8 cellular contexts compared by ENCODE assay signal in the genomic region with DNA sequence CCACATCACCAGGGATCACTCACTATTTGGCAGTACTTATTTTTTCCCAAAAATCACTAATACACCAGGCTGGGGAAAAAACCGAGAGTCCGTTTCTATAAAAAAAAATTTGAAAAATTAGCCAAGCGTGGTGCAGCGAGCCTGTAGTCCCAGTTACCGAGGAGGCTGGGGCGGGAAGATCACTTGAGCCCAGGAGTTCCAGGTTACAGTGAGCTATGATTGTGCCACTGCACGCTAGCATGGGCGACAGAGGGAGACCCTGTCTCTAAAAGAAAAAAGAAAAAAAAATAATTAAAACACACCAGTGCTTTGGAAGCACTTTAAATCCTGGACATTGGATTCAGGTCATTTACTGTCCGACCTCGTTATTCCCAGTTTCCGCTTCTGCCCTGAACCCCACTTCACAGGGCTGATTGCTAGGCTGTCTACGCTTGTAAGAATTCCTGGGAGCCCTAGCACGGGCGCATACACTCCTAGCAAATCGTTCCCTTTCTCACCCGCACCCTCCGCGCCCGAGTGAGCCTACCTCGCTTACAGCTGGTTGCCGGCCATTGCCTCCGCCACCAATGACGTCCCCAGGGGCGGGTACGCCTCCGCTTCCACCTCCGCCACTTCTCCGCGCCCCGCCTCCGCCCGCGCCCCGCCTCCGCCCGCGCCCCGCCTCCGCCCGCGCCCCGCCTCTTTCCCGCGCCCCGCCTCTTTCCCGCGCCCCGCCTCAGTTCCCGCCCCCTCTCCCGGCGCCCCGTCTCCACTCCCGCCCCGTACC. TPM values are rescaled to one million over a fixed set of nuclear protein-coding genes. Genes with fewer than 3 reads are reported as not detected.
DNase-seq lines count a peak whose midpoint lies in the region; ATAC-seq and TF ChIP-seq lines count a peak whose summit lies in the region.

TPMT (minus strand) TSS at position 571 of the 766 bp plus-strand sequence. CDS start 5,950 bp downstream, outside the sequence.

- peak within 1 kb of the TSS; percentile 84 for H3K4me2 ChIP-seq in neuronal stem cell (ENCODE audit: insufficient read depth, low read length, poor library complexity, severe bottlenecking)

- CTCF ChIA-PET in activated CD4-positive, alpha-beta T cell treated with anti-CD3 and anti-CD28 coated beads for 36 hours (lab: Charles Lee), result no interaction called here

- ATAC-seq in activated CD4-positive, alpha-beta T cell treated with anti-CD3 and anti-CD28 coated beads for 36 hours, result peak; percentile 45
- ATAC-seq in HG02642 (IDR thresholded peaks at IDR 0.05; ENCODE audit: poor library complexity, unreplicated experiment), result peak; percentile 69

- H3K79me1 ChIP-seq in neuronal stem cell (ENCODE audit: low read depth, low read length), result no peaks in the 10 kb centered on the region

- H3K18ac ChIP-seq in neuronal stem cell (ENCODE audit: low read length), result peak within 1 kb of the TSS; percentile 99

- H2AFZ ChIP-seq in neuronal stem cell (ENCODE audit: low read length), result peak within 1 kb of the TSS; percentile 100

- peak within 1 kb of the TSS; percentile 95 for H3K9ac ChIP-seq in neuronal stem cell (ENCODE audit: low read depth, low read length, poor library complexity)

- no CpG with 5 or more reads among the region's 54 CpGs for WGBS in neuronal stem cell (ENCODE audit: extremely low coverage in 2 of 2, insufficient read length in 2 of 2, insufficient replicate concordance in 1 of 2), 2 donors

- H2BK15ac ChIP-seq in neuronal stem cell (ENCODE audit: low read length), result no peak within 1 kb of the TSS

- intact Hi-C loops in activated CD4-positive, alpha-beta T cell treated with anti-CD3 and anti-CD28 coated beads for 36 hours (cut with DNase I, micrococcal nuclease), result loop anchor here (1.0 to 5.0 kb wide), 7 partner anchors 32 to 554 kb away; partner anchors contain the start of genes DEK (in 2 of the 2), NUP153 (in 2 of the 2), FAM8A1 (in 1 of the 2) and NHLRC1 (in 1 of the 2)

- POLR2A ChIA-PET in activated CD4-positive, alpha-beta T cell treated with anti-CD3 and anti-CD28 coated beads for 36 hours (lab: Charles Lee), result interaction anchor here (0.6 kb wide), 2 partner anchors 22 to 454 kb away, joined by 3 read pairs; no protein-coding TSS in a partner anchor

- peak; percentile 32 for DNase-seq in activated CD4-positive, alpha-beta T cell treated with anti-CD3 and anti-CD28 coated beads for 36 hours
- DNase-seq in activated CD4-positive, alpha-beta T cell treated with anti-CD3 and anti-CD28 coated beads for 1 hour, result no peak
- peak; percentile 93 for DNase-seq in NCI-H1092 (lab: John Stamatoyannopoulos, UW)
- DNase-seq in fibroblast of pulmonary artery (ENCODE audit: low read depth), result no peak
- no peak for DNase-seq in neuronal stem cell (ENCODE audit: low spot score)
- DNase-seq in GM20000 (ENCODE audit: low spot score), result no peak

- no peak within 1 kb of the TSS for H3K14ac ChIP-seq in neuronal stem cell (ENCODE audit: low read length)

- no peaks in the 10 kb centered on the region for H3K9me3 ChIP-seq in neuronal stem cell (replicated peaks in 1 of 2; ENCODE audit: control insufficient read depth in 2 of 2, insufficient read depth in 1 of 2, low read depth in 1 of 2, low read length in 2 of 2)

- H2BK5ac ChIP-seq in neuronal stem cell (ENCODE audit: low read length), result no peak within 1 kb of the TSS

- no peaks in the 10 kb centered on the region for H3K9me3 Mint-ChIP-seq in activated CD4-positive, alpha-beta T cell treated with anti-CD3 and anti-CD28 coated beads for 36 hours (ENCODE audit: low read depth)

- no peak within 1 kb of the TSS for H3K4ac ChIP-seq in neuronal stem cell (ENCODE audit: low read length)

- H3K27me3 Mint-ChIP-seq in activated CD4-positive, alpha-beta T cell treated with anti-CD3 and anti-CD28 coated beads for 36 hours, result no peaks in the 10 kb centered on the region

- H2BK120ac ChIP-seq in neuronal stem cell (ENCODE audit: low read depth, low read length), result no peak within 1 kb of the TSS

- H3K27ac ChIP-seq in neuronal stem cell (replicated peaks; ENCODE audit: low read length), result peak within 1 kb of the TSS; percentile 78

- peak within 1 kb of the TSS; percentile 91 for H3K23ac ChIP-seq in neuronal stem cell (ENCODE audit: low read depth, low read length, poor library complexity)

- no peak within 1 kb of the TSS for H2AK5ac ChIP-seq in neuronal stem cell (ENCODE audit: low read depth, low read length)

- H4K91ac ChIP-seq in neuronal stem cell (ENCODE audit: low read depth, low read length, poor library complexity), result no peak within 1 kb of the TSS

- H3K4me3 Mint-ChIP-seq in activated CD4-positive, alpha-beta T cell treated with anti-CD3 and anti-CD28 coated beads for 36 hours, result peak within 1 kb of the TSS; percentile 93

- peaks cover 4 to 5% of the 10 kb centered on the region in 2 donors for H3K4me1 ChIP-seq in neuronal stem cell (ENCODE audit: control insufficient read depth in 2 of 2, insufficient read depth in 1 of 2, low read depth in 1 of 2, low read length in 2 of 2)

- H3K4me3 ChIP-seq in WI38 (ENCODE audit: low read depth, low read length), result peak within 1 kb of the TSS; percentile 95
- H3K4me3 ChIP-seq in fibroblast of pulmonary artery (replicated peaks; ENCODE audit: low read depth, low read length), result peak within 1 kb of the TSS; percentile 95
- peak within 1 kb of the TSS; percentile 92 to 96 for H3K4me3 ChIP-seq in neuronal stem cell (ENCODE audit: low read length in 2 of 2)

- H3K4me1 Mint-ChIP-seq in activated CD4-positive, alpha-beta T cell treated with anti-CD3 and anti-CD28 coated beads for 36 hours, result peaks cover 27% of the 10 kb centered on the region

- H3K27me3 ChIP-seq in neuronal stem cell (ENCODE audit: control insufficient read depth in 3 of 3, insufficient read depth in 3 of 3, low read depth in 1 of 3, low read length in 3 of 3), result no peaks in the 10 kb centered on the region

- H3K36me3 Mint-ChIP-seq in activated CD4-positive, alpha-beta T cell treated with anti-CD3 and anti-CD28 coated beads for 36 hours (ENCODE audit: low read depth), result peaks cover under 1% of the 10 kb centered on the region

- H2BK12ac ChIP-seq in neuronal stem cell (ENCODE audit: low read length), result no peak within 1 kb of the TSS

- TF ChIP-seq CTCF in WI38 (IDR thresholded peaks at IDR 0.05; ENCODE audit: low read depth, low read length) (no peak), fibroblast of pulmonary artery (IDR thresholded peaks at IDR 0.05; ENCODE audit: low read length, missing control alignments) (no peak), GM20000 (IDR thresholded peaks at IDR 0.05; ENCODE audit: extremely low read depth, missing control alignments) (no peak)

- peaks cover 0 to 3% of the 10 kb centered on the region in 2 donors for H3K36me3 ChIP-seq in neuronal stem cell (replicated peaks in 1 of 2; ENCODE audit: control insufficient read depth in 2 of 2, insufficient read depth in 2 of 2, low read length in 2 of 2)

- no peak within 1 kb of the TSS for H4K8ac ChIP-seq in neuronal stem cell (ENCODE audit: low read depth, low read length)

- peak within 1 kb of the TSS; percentile 90 for H3K27ac Mint-ChIP-seq in activated CD4-positive, alpha-beta T cell treated with anti-CD3 and anti-CD28 coated beads for 36 hours

RNA-seq across cellular contexts. Expression of gene TPMT, which starts in this region (rescaled TPM):
- 1 to 10 TPM; 4.9 to 5.3 TPM for total RNA-seq in activated CD4-positive, alpha-beta T cell treated with anti-CD3 and anti-CD28 coated beads for 36 hours
- 10.0 TPM for polyA plus RNA-seq in neuronal stem cell (2013, experiment 1 of 2)
- polyA plus RNA-seq in neuronal stem cell (2013, experiment 2 of 2), result 10.0 TPM

Comparison
In these comparisons a context has a peak if more than half of its experiments do, and no peak if none do; other contexts are left out.
1. DNase-seq: peak in activated CD4-positive, alpha-beta T cell treated with anti-CD3 and anti-CD28 coated beads for 36 hours (single experiment) and NCI-H1092 (single experiment); none in activated CD4-positive, alpha-beta T cell treated with anti-CD3 and anti-CD28 coated beads for 1 hour (single experiment), fibroblast of pulmonary artery (single experiment), neuronal stem cell (single experiment) and GM20000 (single experiment).
2. Peak in every context shown above with its lines, with median percentiles within 50 percentile points of each other: H3K4me3 ChIP-seq.